ENCODE assay signal across 8 cellular contexts in the genomic region with DNA sequence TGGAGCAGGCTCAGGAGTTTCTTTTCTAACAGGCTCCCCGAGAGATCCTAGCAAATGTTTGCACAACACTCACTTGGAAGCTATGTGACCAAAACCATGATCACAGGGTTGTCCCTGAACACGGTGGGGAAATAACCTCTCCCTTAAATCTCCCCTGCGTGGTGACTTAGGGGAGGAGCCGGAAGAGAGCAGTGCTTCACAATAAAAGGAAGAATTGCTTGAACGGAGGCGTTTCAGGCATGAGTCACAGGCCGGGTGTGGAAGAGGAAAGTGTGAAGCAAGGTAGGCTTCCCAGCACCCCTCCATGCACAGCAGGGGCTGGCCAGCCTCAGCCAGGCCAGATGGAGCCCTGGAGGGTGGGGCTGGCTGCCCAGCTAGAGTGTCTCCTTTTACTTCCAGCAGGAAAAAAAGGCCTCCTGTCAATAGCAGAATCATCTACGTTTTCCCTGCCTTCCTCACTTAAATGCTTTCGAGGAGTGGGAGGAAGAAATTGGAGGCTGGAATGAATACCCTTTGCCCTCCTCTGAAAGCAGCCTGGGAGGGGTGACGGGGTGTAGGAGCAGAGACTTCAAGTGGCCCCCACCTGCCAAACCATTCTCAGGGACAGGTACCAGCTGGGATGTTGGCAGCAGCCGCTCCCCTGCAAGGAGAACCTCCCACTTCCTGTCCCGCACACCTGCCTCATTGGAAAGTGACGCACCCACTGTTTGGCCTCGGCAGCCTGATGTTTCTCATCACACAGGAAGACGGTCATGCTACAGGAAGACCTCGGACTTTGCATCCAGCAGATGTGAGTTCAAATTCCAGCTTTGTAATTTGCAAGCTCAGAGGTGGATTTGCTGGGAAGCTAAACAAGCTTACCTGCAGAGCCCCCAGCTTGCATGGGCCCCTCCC. TPM values are rescaled to one million over a fixed set of nuclear protein-coding genes. Genes with fewer than 3 reads are reported as not detected.
DNase-seq lines count a peak whose midpoint lies in the region; ATAC-seq and FAIRE-seq lines count a peak whose summit lies in the region.

No MANE protein-coding gene starts in this region.

- H3K36me3 Mint-ChIP-seq in activated CD4-positive, alpha-beta T cell treated with anti-CD3 and anti-CD28 coated beads, Interleukin-2, amount 10 ng/mL, durations not matched to agents 24 days and 14 days (ENCODE audit: low read depth) = peaks cover 2% of the 10 kb centered on the region

- intact Hi-C loops in activated CD4-positive, alpha-beta T cell treated with anti-CD3 and anti-CD28 coated beads, Interleukin-2, amount 10 ng/mL, durations not matched to agents 24 days and 14 days (cut with micrococcal nuclease) = loop anchor here (1.0 kb wide), 5 partner anchors 9 to 92 kb away; no protein-coding TSS in a partner anchor

- H3K4me1 Mint-ChIP-seq in activated CD4-positive, alpha-beta T cell treated with anti-CD3 and anti-CD28 coated beads, Interleukin-2, amount 10 ng/mL, durations not matched to agents 24 days and 14 days = peaks cover 56% of the 10 kb centered on the region

- ATAC-seq in GM18858 (IDR thresholded peaks at IDR 0.05; ENCODE audit: unreplicated experiment) (peak; percentile 60), HG03097 (IDR thresholded peaks at IDR 0.05; ENCODE audit: low FRiP score, unreplicated experiment) (peak; percentile 65)

- H3K27me3 Mint-ChIP-seq in activated CD4-positive, alpha-beta T cell treated with anti-CD3 and anti-CD28 coated beads, Interleukin-2, amount 10 ng/mL, durations not matched to agents 24 days and 14 days = no peaks in the 10 kb centered on the region

- FAIRE-seq in frontal cortex (lab: Jason Lieb, UNC) = no peak

- peaks cover 9% of the 10 kb centered on the region for H3K9me3 Mint-ChIP-seq in activated CD4-positive, alpha-beta T cell treated with anti-CD3 and anti-CD28 coated beads, Interleukin-2, amount 10 ng/mL, durations not matched to agents 24 days and 14 days

- H3K27ac Mint-ChIP-seq in activated CD4-positive, alpha-beta T cell treated with anti-CD3 and anti-CD28 coated beads, Interleukin-2, amount 10 ng/mL, durations not matched to agents 24 days and 14 days = peak overlapping the region; percentile 98

- DNase-seq in NCI-H2227 (lab: John Stamatoyannopoulos, UW; ENCODE audit: unreplicated experiment) = peak; percentile 55
- peak; percentile 94 for DNase-seq in activated CD4-positive, alpha-beta T cell treated with anti-CD3 and anti-CD28 coated beads, Interleukin-2, amount 10 ng/mL, durations not matched to agents 24 days and 14 days
- DNase-seq in dedifferentiated amniotic fluid mesenchymal stem cell (ENCODE audit: extremely low spot score) = peak; percentile 29
- DNase-seq in mesenteric fat pad (ENCODE audit: low spot score) = peak; percentile 90
- peak; percentile 62 to 78 for DNase-seq in stimulated activated CD8-positive, alpha-beta memory T cell treated with anti-CD3 and anti-CD28 coated beads, Interleukin-4, amount 100 ng/mL, for 4 hours (ENCODE audit: low read depth in 2 of 2, low spot score in 1 of 2)
- DNase-seq in frontal cortex (ENCODE audit: low spot score in 2 of 2) = no peak

- peak overlapping the region; percentile 84 for H3K4me3 Mint-ChIP-seq in activated CD4-positive, alpha-beta T cell treated with anti-CD3 and anti-CD28 coated beads, Interleukin-2, amount 10 ng/mL, durations not matched to agents 24 days and 14 days

RNA-seq across cellular contexts. Expression of gene PPP2R5C, which starts 30.1 kb away (rescaled TPM):
- total RNA-seq in activated CD4-positive, alpha-beta T cell treated with anti-CD3 and anti-CD28 coated beads, Interleukin-2, amount 10 ng/mL, durations not matched to agents 24 days and 14 days = 160 and 181 TPM in 2 replicates
- 124 TPM for total RNA-seq in mesenteric fat pad
- total RNA-seq in frontal cortex = 174 TPM

Comparison
In these comparisons a context has a peak if more than half of its experiments do, and no peak if none do; other contexts are left out.
1. DNase-seq: peak in NCI-H2227 (single experiment), activated CD4-positive, alpha-beta T cell treated with anti-CD3 and anti-CD28 coated beads, Interleukin-2, amount 10 ng/mL, durations not matched to agents 24 days and 14 days (single experiment), dedifferentiated amniotic fluid mesenchymal stem cell (single experiment), mesenteric fat pad (single experiment) and stimulated activated CD8-positive, alpha-beta memory T cell treated with anti-CD3 and anti-CD28 coated beads, Interleukin-4, amount 100 ng/mL, for 4 hours (2 of 2); none in frontal cortex (0 of 2).